25 cellular contexts compared by ENCODE assay signal in genomic region chr10:63915240-63915639, GRCh38.
"Had no signal": no experiment of that assay in that cellular context is flagged by ENCODE, and none has a peak within 500 bp of the region (broad histone marks: within the 10 kb centered on the region; RNA-seq: fewer than 3 reads in every experiment).

No MANE protein-coding gene starts in this region.

- ATAC-seq: effector memory CD8-positive, alpha-beta T cell; esophagus mucosa; foreskin keratinocyte; gastrocnemius medialis; gastroesophageal sphincter; heart left ventricle; heart right ventricle had no signal

- DNase-seq: colonic mucosa; cortex of kidney; dermis blood vessel endothelial cell; dorsolateral prefrontal cortex; effector CD4-positive, alpha-beta T cell; effector CD8-positive, alpha-beta T cell; effector memory CD4-positive, alpha-beta T cell; effector memory CD8-positive, alpha-beta T cell; endodermal cell; erythroblast; esophagus squamous epithelium; foreskin fibroblast; foreskin keratinocyte; foreskin melanocyte; gastrocnemius medialis; glutamatergic neuron; head of caudate nucleus; heart left ventricle; heart right ventricle had no signal

- H3K4me3 ChIP-seq: colonic mucosa, coronary artery, dorsolateral prefrontal cortex, esophagus muscularis mucosa, esophagus squamous epithelium, gastrocnemius medialis, gastroesophageal sphincter, heart left ventricle, heart right ventricle had no signal

- H3K27ac Mint-ChIP-seq: dendritic cell treated with granulocyte-macrophage colony-stimulating factor and Interleukin-4, amounts not matched to agents 40 ng/mL and 50 ng/mL, for 4 days; effector memory CD8-positive, alpha-beta T cell; endodermal cell had no signal

- H3K27ac ChIP-seq: colonic mucosa, coronary artery, dorsolateral prefrontal cortex, epithelial cell of prostate, esophagus muscularis mucosa, esophagus squamous epithelium, foreskin keratinocyte, gastrocnemius medialis, gastroesophageal sphincter, heart left ventricle, heart right ventricle had no signal

- H3K9me3 ChIP-seq: colonic mucosa, esophagus muscularis mucosa, esophagus squamous epithelium, gastrocnemius medialis, gastroesophageal sphincter, heart left ventricle had no signal

- H3K36me3 ChIP-seq: colonic mucosa, esophagus muscularis mucosa, esophagus squamous epithelium, gastrocnemius medialis, gastroesophageal sphincter, heart left ventricle, heart right ventricle had no signal

- H3K4me1 ChIP-seq: colonic mucosa, esophagus muscularis mucosa, esophagus squamous epithelium, foreskin keratinocyte, gastrocnemius medialis, gastroesophageal sphincter, heart left ventricle had no signal

- H3K4me3 Mint-ChIP-seq: dendritic cell treated with granulocyte-macrophage colony-stimulating factor and Interleukin-4, amounts not matched to agents 40 ng/mL and 50 ng/mL, for 4 days; effector memory CD8-positive, alpha-beta T cell; endodermal cell had no signal

- H3K27me3 ChIP-seq: colonic mucosa, dorsolateral prefrontal cortex, esophagus muscularis mucosa, esophagus squamous epithelium, foreskin keratinocyte, gastrocnemius medialis, gastroesophageal sphincter had no signal

- H3K9me3 Mint-ChIP-seq: dendritic cell treated with granulocyte-macrophage colony-stimulating factor and Interleukin-4, amounts not matched to agents 40 ng/mL and 50 ng/mL, for 4 days; effector memory CD8-positive, alpha-beta T cell had no signal
